In the genomic region with DNA sequence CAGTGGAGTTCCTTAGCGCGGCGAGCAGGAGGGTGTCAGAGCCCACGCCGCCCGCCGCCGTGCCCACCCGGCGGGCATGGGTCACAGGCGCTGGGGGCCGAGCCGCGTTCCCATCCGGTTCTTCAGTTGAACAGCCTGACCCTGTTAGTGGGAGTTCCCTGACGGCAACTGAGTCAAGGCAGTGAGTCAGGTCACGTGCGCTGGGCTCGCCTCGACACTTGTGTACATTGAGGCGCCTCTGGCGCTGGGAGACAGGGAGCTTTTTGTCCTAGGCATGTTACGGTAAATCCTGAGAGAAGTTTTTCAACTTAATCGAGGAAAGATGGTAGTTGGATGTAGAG, we compare ENCODE assay signal across 8 cellular contexts. TPM values are rescaled to one million over a fixed set of nuclear protein-coding genes. Genes with fewer than 3 reads are reported as not detected.
DNase-seq lines count a peak whose midpoint lies in the region; ATAC-seq and TF ChIP-seq lines count a peak whose summit lies in the region.

No MANE protein-coding gene starts in this region.

- under 1% methylated on average over 24 of the region's 24 CpGs for WGBS in liver

- H3K27me3 Mint-ChIP-seq in IgD-negative memory B cell = no peaks in the 10 kb centered on the region

- no peak for TF ChIP-seq RAD21 in liver (IDR thresholded peaks at IDR 0.05)

- peak overlapping the region; percentile 91 to 100 (median 96) for H3K27ac Mint-ChIP-seq in IgD-negative memory B cell

- no peaks in the 10 kb centered on the region for H3K36me3 ChIP-seq in liver (ENCODE audit: control insufficient read depth in 4 of 4, insufficient read depth in 3 of 4, low read depth in 1 of 4, low read length in 3 of 4)

- TF ChIP-seq CTCF in liver (IDR thresholded peaks at IDR 0.05; ENCODE audit: low read depth, low read length, missing input control) = no peak

- DNase-seq in NCI-H82 (lab: John Stamatoyannopoulos, UW) (peak; percentile 56), NCI-H82 treated with DMSO at 0.1 percent for 48 hours (lab: John Stamatoyannopoulos, UW; ENCODE audit: unreplicated experiment) (no peak), dermis microvascular lymphatic vessel endothelial cell (ENCODE audit: low read depth in 2 of 2) (peak; percentile 12 to 86)
- DNase-seq in activated CD4-positive, alpha-beta T cell treated with anti-CD3 and anti-CD28 coated beads, Interleukin-2, amount 50 U/mL, for 1 hour = peak; percentile 17
- DNase-seq in stimulated activated CD4-positive, alpha-beta T cell treated with anti-CD3 and anti-CD28 coated beads, Interleukin-2, amount 100 ng/mL, for 48 hours = peak; percentile 39 to 45

- H3K9me3 Mint-ChIP-seq in IgD-negative memory B cell = no peaks in the 10 kb centered on the region

- no peaks in the 10 kb centered on the region for H3K27me3 ChIP-seq in liver (ENCODE audit: control insufficient read depth in 4 of 4, insufficient read depth in 4 of 4, low read length in 3 of 4)

- peaks cover 2 to 39% (median 32%) of the 10 kb centered on the region in 4 donors for H3K4me1 ChIP-seq in liver (ENCODE audit: control insufficient read depth in 4 of 4, insufficient read depth in 4 of 4, low read length in 3 of 4)

- H3K9ac ChIP-seq in liver (ENCODE audit: low read depth in 1 of 2, low read length in 2 of 2) = peak overlapping the region; percentile 79 to 90

- no peaks in the 10 kb centered on the region for H3K9me3 ChIP-seq in liver (ENCODE audit: control insufficient read depth in 4 of 4, low read length in 3 of 4)

- no peak for ATAC-seq in GM21390 (IDR thresholded peaks at IDR 0.05; ENCODE audit: unreplicated experiment)

- peak overlapping the region; percentile 88 to 98 (median 92) for H3K4me3 Mint-ChIP-seq in IgD-negative memory B cell

- H3K4me1 Mint-ChIP-seq in IgD-negative memory B cell = peaks cover 43 to 50% (median 47%) of the 10 kb centered on the region in 3 donors

- peak overlapping the region; percentile 95 to 96 for H3K27ac ChIP-seq in liver (ENCODE audit: low read depth in 1 of 2, low read length in 2 of 2)

- H3K4me3 ChIP-seq in liver (ENCODE audit: low read depth in 1 of 3, low read length in 3 of 3) = peak overlapping the region; percentile 85 to 89 (median 88)

- no peaks in the 10 kb centered on the region for H3K36me3 Mint-ChIP-seq in IgD-negative memory B cell

TF ChIP-seq in liver, 16 proteins besides CTCF, POLR2A, EP300 and RAD21:
- TF ChIP-seq FOXA1 (IDR thresholded peaks at IDR 0.05) = peak; percentile 17
- peak; percentile 46 for TF ChIP-seq FOXA2 (IDR thresholded peaks at IDR 0.05)
- TF ChIP-seq, protein P1, sequence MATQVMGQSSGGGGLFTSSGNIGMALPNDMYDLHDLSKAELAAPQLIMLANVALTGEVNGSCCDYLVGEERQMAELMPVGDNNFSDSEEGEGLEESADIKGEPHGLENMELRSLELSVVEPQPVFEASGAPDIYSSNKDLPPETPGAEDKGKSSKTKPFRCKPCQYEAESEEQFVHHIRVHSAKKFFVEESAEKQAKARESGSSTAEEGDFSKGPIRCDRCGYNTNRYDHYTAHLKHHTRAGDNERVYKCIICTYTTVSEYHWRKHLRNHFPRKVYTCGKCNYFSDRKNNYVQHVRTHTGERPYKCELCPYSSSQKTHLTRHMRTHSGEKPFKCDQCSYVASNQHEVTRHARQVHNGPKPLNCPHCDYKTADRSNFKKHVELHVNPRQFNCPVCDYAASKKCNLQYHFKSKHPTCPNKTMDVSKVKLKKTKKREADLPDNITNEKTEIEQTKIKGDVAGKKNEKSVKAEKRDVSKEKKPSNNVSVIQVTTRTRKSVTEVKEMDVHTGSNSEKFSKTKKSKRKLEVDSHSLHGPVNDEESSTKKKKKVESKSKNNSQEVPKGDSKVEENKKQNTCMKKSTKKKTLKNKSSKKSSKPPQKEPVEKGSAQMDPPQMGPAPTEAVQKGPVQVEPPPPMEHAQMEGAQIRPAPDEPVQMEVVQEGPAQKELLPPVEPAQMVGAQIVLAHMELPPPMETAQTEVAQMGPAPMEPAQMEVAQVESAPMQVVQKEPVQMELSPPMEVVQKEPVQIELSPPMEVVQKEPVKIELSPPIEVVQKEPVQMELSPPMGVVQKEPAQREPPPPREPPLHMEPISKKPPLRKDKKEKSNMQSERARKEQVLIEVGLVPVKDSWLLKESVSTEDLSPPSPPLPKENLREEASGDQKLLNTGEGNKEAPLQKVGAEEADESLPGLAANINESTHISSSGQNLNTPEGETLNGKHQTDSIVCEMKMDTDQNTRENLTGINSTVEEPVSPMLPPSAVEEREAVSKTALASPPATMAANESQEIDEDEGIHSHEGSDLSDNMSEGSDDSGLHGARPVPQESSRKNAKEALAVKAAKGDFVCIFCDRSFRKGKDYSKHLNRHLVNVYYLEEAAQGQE (IDR thresholded peaks at IDR 0.05) = no peak

RNA-seq across cellular contexts. Expression of gene RAB7A, which starts 0.7 kb away (rescaled TPM):
- polyA plus RNA-seq in IgD-negative memory B cell (162 TPM), liver (10 to 100 TPM; 87.7 to 90.6 TPM)
- total RNA-seq in dermis microvascular lymphatic vessel endothelial cell (31.8 and 47.4 TPM in 2 replicates), liver (10 to 100 TPM; 34.6 to 39.1 TPM)
